Comparison of ENCODE assay signal across 17 cellular contexts in the genomic region with DNA sequence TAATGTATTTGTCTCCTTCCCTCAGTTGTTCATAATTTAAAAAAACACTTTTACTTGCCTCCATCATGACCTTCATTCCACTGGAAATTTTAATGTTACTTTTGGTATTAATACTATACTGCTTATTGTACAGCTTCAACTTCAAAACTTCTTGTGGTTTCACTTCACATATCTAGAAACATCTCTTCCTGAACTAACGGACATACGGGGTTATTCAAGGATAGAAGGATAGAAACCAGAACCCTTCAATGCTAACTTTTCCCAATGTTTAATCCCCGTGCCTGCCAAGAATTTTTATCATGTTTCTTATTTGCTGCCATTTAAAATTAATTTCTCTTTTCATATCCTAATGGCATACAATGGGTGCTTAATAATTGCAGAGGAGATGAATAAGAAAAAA.
"Had no signal": no experiment of that assay in that cellular context is flagged by ENCODE, and none has a peak within 500 bp of the region (broad histone marks: within the 10 kb centered on the region; RNA-seq: fewer than 3 reads in every experiment).

No MANE protein-coding gene starts in this region.

- H3K9me3 Mint-ChIP-seq: activated CD8-positive, alpha-beta T cell treated with anti-CD3 and anti-CD28 coated beads for 36 hours; activated naive CD4-positive, alpha-beta T cell treated with anti-CD3 and anti-CD28 coated beads for 36 hours; naive thymus-derived CD8-positive, alpha-beta T cell; stimulated activated effector memory CD8-positive, alpha-beta T cell treated with anti-CD3 and anti-CD28 coated beads, Interleukin-12 subunit alpha, Interleukin-12 subunit beta, amount 100 ng/mL, for 72 hours; T-helper 2 cell treated with Interferon-gamma antibody and Interleukin-4, amounts not matched to agents 5 μg/mL and 100 μg/mL, for 36 hours had no signal

- H3K4me3 ChIP-seq: body of pancreas, esophagus muscularis mucosa, hepatocyte, mucosa of descending colon, tibial nerve had no signal

- H3K4me1 ChIP-seq: body of pancreas had no signal

- H3K27me3 Mint-ChIP-seq: activated CD8-positive, alpha-beta T cell treated with anti-CD3 and anti-CD28 coated beads for 36 hours; naive thymus-derived CD8-positive, alpha-beta T cell had no signal

- ATAC-seq: activated CD8-positive, alpha-beta T cell treated with anti-CD3 and anti-CD28 coated beads for 36 hours; body of pancreas; left lobe of liver; mucosa of descending colon; naive thymus-derived CD8-positive, alpha-beta T cell; stimulated activated effector memory CD8-positive, alpha-beta T cell treated with anti-CD3 and anti-CD28 coated beads, Interleukin-12 subunit alpha, Interleukin-12 subunit beta, amount 100 ng/mL, for 72 hours had no signal

- H3K9me3 ChIP-seq: body of pancreas, esophagus muscularis mucosa, mucosa of descending colon, tibial nerve had no signal

- DNase-seq: activated CD8-positive, alpha-beta memory T cell treated with anti-CD3 and anti-CD28 coated beads, Interleukin-2, amount 50 U/mL, for 4 hours; activated CD8-positive, alpha-beta T cell treated with anti-CD3 and anti-CD28 coated beads for 36 hours; activated naive CD4-positive, alpha-beta T cell treated with anti-CD3 and anti-CD28 coated beads for 36 hours; amniotic stem cell; body of pancreas; caudate nucleus; mucosa of descending colon; naive thymus-derived CD8-positive, alpha-beta T cell; posterior cingulate gyrus; retina; substantia nigra had no signal

- H3K4me3 Mint-ChIP-seq: activated CD8-positive, alpha-beta T cell treated with anti-CD3 and anti-CD28 coated beads for 36 hours; activated naive CD4-positive, alpha-beta T cell treated with anti-CD3 and anti-CD28 coated beads for 36 hours; naive thymus-derived CD8-positive, alpha-beta T cell; stimulated activated effector memory CD8-positive, alpha-beta T cell treated with anti-CD3 and anti-CD28 coated beads, Interleukin-12 subunit alpha, Interleukin-12 subunit beta, amount 100 ng/mL, for 72 hours; T-helper 2 cell treated with Interferon-gamma antibody and Interleukin-4, amounts not matched to agents 5 μg/mL and 100 μg/mL, for 36 hours had no signal

- H3K27ac Mint-ChIP-seq: activated naive CD4-positive, alpha-beta T cell treated with anti-CD3 and anti-CD28 coated beads for 36 hours; stimulated activated effector memory CD8-positive, alpha-beta T cell treated with anti-CD3 and anti-CD28 coated beads, Interleukin-12 subunit alpha, Interleukin-12 subunit beta, amount 100 ng/mL, for 72 hours; T-helper 2 cell treated with Interferon-gamma antibody and Interleukin-4, amounts not matched to agents 5 μg/mL and 100 μg/mL, for 36 hours had no signal

- H3K27ac ChIP-seq: body of pancreas, esophagus muscularis mucosa, hepatocyte, tibial nerve had no signal

- H3K27me3 ChIP-seq: body of pancreas, esophagus muscularis mucosa, hepatocyte, tibial nerve had no signal
